In genomic region chr17:36855459-36855858, GRCh38 we compare ENCODE assay signal across 24 cellular contexts.
A peak's percentile ranks its signal among the peaks of the same experiment; 100 is the strongest.
DNase-seq lines count a peak whose midpoint lies in the region; ATAC-seq and TF ChIP-seq lines count a peak whose summit lies in the region.
"Had no signal": no experiment of that assay in that cellular context is flagged by ENCODE, and none has a peak within 500 bp of the region (broad histone marks: within the 10 kb centered on the region; RNA-seq: fewer than 3 reads in every experiment).

No MANE protein-coding gene starts in this region.

- no peak overlapping the region for H4K91ac ChIP-seq in neuronal stem cell (ENCODE audit: low read depth, low read length, poor library complexity)

- H3K4ac ChIP-seq in neuronal stem cell (ENCODE audit: low read length) = no peak overlapping the region

- H3K27me3 ChIP-seq in BLaER1 treated with 17β-estradiol and CSF1 and Interleukin-3, amounts not matched to agents 10 nM and 100 nM = no peaks in the 10 kb centered on the region
- peaks cover 0 to 16% (median 0%) of the 10 kb centered on the region in 3 experiments for H3K27me3 ChIP-seq in neuronal stem cell (ENCODE audit: control insufficient read depth in 3 of 3, insufficient read depth in 3 of 3, low read depth in 1 of 3, low read length in 3 of 3)
- peaks cover 0 to 61% of the 10 kb centered on the region in 2 donors for H3K27me3 ChIP-seq in left lung
- peaks cover 0 to 66% (median 0%) of the 10 kb centered on the region in 3 donors for H3K27me3 ChIP-seq in stomach
- H3K27me3 ChIP-seq: SJSA1 had no signal

- no peak overlapping the region for H2BK15ac ChIP-seq in neuronal stem cell (ENCODE audit: low read length)

- H3K9me3 ChIP-seq in BLaER1 treated with 17β-estradiol and CSF1 and Interleukin-3, amounts not matched to agents 10 nM and 100 nM (replicated peaks in 1 of 11) = no peaks in the 10 kb centered on the region
- H3K9me3 ChIP-seq in neuronal stem cell (replicated peaks in 1 of 2; ENCODE audit: control insufficient read depth in 2 of 2, insufficient read depth in 1 of 2, low read depth in 1 of 2, low read length in 2 of 2) (no peaks in the 10 kb centered on the region), left lung (no peaks in the 10 kb centered on the region), stomach (peaks cover 0 to 4% (median 0%) of the 10 kb centered on the region in 4 donors)
- H3K9me3 ChIP-seq: Caco-2, SJSA1 had no signal

- no peak overlapping the region for H2BK5ac ChIP-seq in neuronal stem cell (ENCODE audit: low read length)

- DNase-seq in NAMALWA (ENCODE audit: low spot score) (peak; percentile 10), epithelial cell of prostate (ENCODE audit: low read depth, low spot score) (no peak), neuronal stem cell (ENCODE audit: low spot score) (no peak), left lung (no peak), stomach (no peak), retina (no peak)
- DNase-seq: AML-193; Caco-2; CD8-positive, alpha-beta T cell; DMS 273 treated with DMSO at 0.1 percent for 48 hours; DMS79 treated with DMSO at 0.1 percent for 48 hours; GF-D8; IMR-90; KG1; MM.1S; NCI-H1048; NCI-H1694; NCI-H2029 treated with DMSO at 0.1 percent for 48 hours; NCI-H2227 treated with DMSO at 0.1 percent for 48 hours; Right ventricle myocardium superior had no signal

- no peak overlapping the region for H2BK12ac ChIP-seq in neuronal stem cell (ENCODE audit: low read length)

- no peak for TF ChIP-seq CTCF in left lung (IDR thresholded peaks at IDR 0.05)
- no peak for TF ChIP-seq CTCF in stomach (IDR thresholded peaks at IDR 0.05)

- peak overlapping the region; percentile 8 for H2AK5ac ChIP-seq in neuronal stem cell (ENCODE audit: low read depth, low read length)

- no peak overlapping the region for H2BK120ac ChIP-seq in neuronal stem cell (ENCODE audit: low read depth, low read length)

- no peak overlapping the region for H3K23ac ChIP-seq in neuronal stem cell (ENCODE audit: low read depth, low read length, poor library complexity)

- TF ChIP-seq POLR2A in stomach (IDR thresholded peaks at IDR 0.05) = no peak

- TF ChIP-seq EP300 in stomach (IDR thresholded peaks at IDR 0.05) = no peak

- H3K4me1 ChIP-seq in BLaER1 treated with 17β-estradiol and CSF1 and Interleukin-3, amounts not matched to agents 10 nM and 100 nM = peaks cover 25 to 72% (median 58%) of the 10 kb centered on the region in 10 experiments
- H3K4me1 ChIP-seq in neuronal stem cell (ENCODE audit: control insufficient read depth in 2 of 2, insufficient read depth in 1 of 2, low read depth in 1 of 2, low read length in 2 of 2) (peaks cover 0 to 2% of the 10 kb centered on the region in 2 donors), left lung (no peaks in the 10 kb centered on the region), stomach (peaks cover 0 to 8% (median 2%) of the 10 kb centered on the region in 4 donors)
- H3K4me1 ChIP-seq: Caco-2 had no signal

- H2AFZ ChIP-seq in neuronal stem cell (ENCODE audit: low read length) = no peak overlapping the region

- H3K36me3 ChIP-seq in BLaER1 treated with 17β-estradiol and CSF1 and Interleukin-3, amounts not matched to agents 10 nM and 100 nM = no peaks in the 10 kb centered on the region
- H3K36me3 ChIP-seq in neuronal stem cell (replicated peaks in 1 of 2; ENCODE audit: control insufficient read depth in 2 of 2, insufficient read depth in 2 of 2, low read length in 2 of 2) (no peaks in the 10 kb centered on the region), left lung (no peaks in the 10 kb centered on the region), stomach (no peaks in the 10 kb centered on the region)
- H3K36me3 ChIP-seq: SJSA1 had no signal

- H4K8ac ChIP-seq in neuronal stem cell (ENCODE audit: low read depth, low read length) = no peak overlapping the region

- no peak overlapping the region for H3K18ac ChIP-seq in neuronal stem cell (ENCODE audit: low read length)

- no peaks in the 10 kb centered on the region for H3K79me1 ChIP-seq in neuronal stem cell (ENCODE audit: low read depth, low read length)

- no peak overlapping the region; a peak in 1 of 22 replicates for H3K9ac ChIP-seq in BLaER1 treated with 17β-estradiol and CSF1 and Interleukin-3, amounts not matched to agents 10 nM and 100 nM
- H3K9ac ChIP-seq in neuronal stem cell (ENCODE audit: low read depth, low read length, poor library complexity) = no peak overlapping the region

- H4K20me1 ChIP-seq in BLaER1 treated with 17β-estradiol and CSF1 and Interleukin-3, amounts not matched to agents 10 nM and 100 nM = no peaks in the 10 kb centered on the region

- WGBS in neuronal stem cell (ENCODE audit: extremely low coverage in 2 of 2, insufficient read length in 2 of 2, insufficient replicate concordance in 1 of 2), 2 donors = no CpG with 5 or more reads among the region's 4 CpGs
- 85 to 93% (median 86%) methylated on average over 4 of the region's 4 CpGs for WGBS in stomach, 5 donors

- no peak overlapping the region for H3K4me3 ChIP-seq in BLaER1 treated with 17β-estradiol and CSF1 and Interleukin-3, amounts not matched to agents 10 nM and 100 nM
- H3K4me3 ChIP-seq in neuronal stem cell (ENCODE audit: low read length in 2 of 2) (no peak overlapping the region), left lung (no peak overlapping the region), stomach (no peak overlapping the region)
- H3K4me3 ChIP-seq: SJSA1 had no signal

- H3K27ac ChIP-seq in BLaER1 treated with 17β-estradiol and CSF1 and Interleukin-3, amounts not matched to agents 10 nM and 100 nM = peak overlapping the region in 2 of 11 experiments; percentile 20 to 41; a peak in 2 of 22 replicates
- peak overlapping the region; percentile 92 for H3K27ac ChIP-seq in epithelial cell of prostate
- no peak overlapping the region for H3K27ac ChIP-seq in neuronal stem cell (replicated peaks; ENCODE audit: low read length)
- H3K27ac ChIP-seq in left lung = no peak overlapping the region
- H3K27ac ChIP-seq in stomach = no peak overlapping the region
- H3K27ac ChIP-seq: C4-2B, SJSA1 had no signal

- ATAC-seq in left lung = no peak
- ATAC-seq: CD8-positive, alpha-beta T cell; PC-3 had no signal

- H3K14ac ChIP-seq in neuronal stem cell (ENCODE audit: low read length) = peak overlapping the region; percentile 22

- H3K4me2 ChIP-seq in BLaER1 treated with 17β-estradiol and CSF1 and Interleukin-3, amounts not matched to agents 10 nM and 100 nM = peak overlapping the region in 10 of 11 experiments; percentile 43 to 86 (median 79); a peak in 19 of 22 replicates
- no peak overlapping the region for H3K4me2 ChIP-seq in neuronal stem cell (ENCODE audit: insufficient read depth, low read length, poor library complexity, severe bottlenecking)

- intact Hi-C loops in left lung (cut with DNase I) (no loop called here), stomach (cut with DNase I; ENCODE audit: low total_unique reads) (no loop called here)
